26 cellular contexts compared by ENCODE assay signal in genomic region chrX:16300831-16301230, GRCh38.
DNase-seq lines count a peak whose midpoint lies in the region; ATAC-seq, FAIRE-seq and TF ChIP-seq lines count a peak whose summit lies in the region.
"Had no signal": no experiment of that assay in that cellular context is flagged by ENCODE, and none has a peak within 500 bp of the region (broad histone marks: within the 10 kb centered on the region; RNA-seq: fewer than 3 reads in every experiment).

No MANE protein-coding gene starts in this region.

- H3K9ac ChIP-seq in endothelial cell of umbilical vein (replicated peaks; ENCODE audit: extremely low read depth, insufficient read depth, low read length) (no peak overlapping the region), mammary epithelial cell (ENCODE audit: insufficient read depth, low read length) (no peak overlapping the region)
- H3K9ac ChIP-seq: BLaER1 treated with 17β-estradiol and CSF1 and Interleukin-3, amounts not matched to agents 10 nM and 100 nM had no signal

- H3K27me3 ChIP-seq in endothelial cell of umbilical vein (ENCODE audit: control insufficient read depth in 2 of 2, insufficient read depth in 2 of 2, low read length in 2 of 2): no peaks in the 10 kb centered on the region
- H3K27me3 ChIP-seq in osteoblast (ENCODE audit: insufficient read depth, low read length): peaks cover 8% of the 10 kb centered on the region
- no peaks in the 10 kb centered on the region for H3K27me3 ChIP-seq in thyroid gland
- peaks cover 15% of the 10 kb centered on the region for H3K27me3 ChIP-seq in foreskin keratinocyte
- peaks cover 13% of the 10 kb centered on the region for H3K27me3 ChIP-seq in mammary epithelial cell (ENCODE audit: insufficient read depth, low read length)

- no peak for TF ChIP-seq RAD21 in A549 (conservative IDR thresholded peaks at IDR 0.05 in 1 of 2, IDR thresholded peaks at IDR 0.05 in 1 of 2)

- no peaks in the 10 kb centered on the region for H3K79me2 ChIP-seq in endothelial cell of umbilical vein (ENCODE audit: control insufficient read depth, insufficient read depth, low read length)
- H3K79me2 ChIP-seq in osteoblast (ENCODE audit: insufficient read depth, low read length): no peaks in the 10 kb centered on the region
- no peaks in the 10 kb centered on the region for H3K79me2 ChIP-seq in mammary epithelial cell (ENCODE audit: insufficient read depth, low read length)

- BruUV-seq in endothelial cell of umbilical vein (replicated peaks; lab: Mats Ljungman, UMichigan) (no TSS peak), mammary epithelial cell (replicated peaks; lab: Mats Ljungman, UMichigan) (no TSS peak)

- POLR2A ChIA-PET in A549 (lab: Yijun Ruan, JAX) (no interaction called here), endothelial cell of umbilical vein (lab: Charles Lee) (no interaction called here)

- CTCF ChIA-PET in A549 (lab: Yijun Ruan, JAX) (interaction anchor here (0.7 kb wide), 1 partner anchor 135 kb away, joined by 3 read pairs; no protein-coding TSS in a partner anchor), endothelial cell of umbilical vein (lab: Charles Lee) (no interaction called here), mammary epithelial cell (lab: Charles Lee; ENCODE audit: low non-redundant PET) (no interaction called here)

- in situ Hi-C loops in mammary epithelial cell (cut with MboI; ENCODE audit: low sequenced_read_pairs in 2 of 2): no loop called here

- ATAC-seq in A549 (no peak), foreskin keratinocyte (no peak)
- ATAC-seq: CD8-positive, alpha-beta T cell; GM12878 had no signal

- H3K4me3 ChIP-seq in A549 (no peak overlapping the region), endothelial cell of umbilical vein (replicated peaks in 1 of 3; ENCODE audit: insufficient read depth in 1 of 3, low read depth in 1 of 3, low read length in 3 of 3) (no peak overlapping the region), osteoblast (ENCODE audit: insufficient read depth, low read length) (no peak overlapping the region), thyroid gland (replicated peaks in 1 of 3) (no peak overlapping the region), mammary epithelial cell (replicated peaks in 1 of 3; ENCODE audit: insufficient read depth in 1 of 3, low read depth in 2 of 3, low read length in 3 of 3) (no peak overlapping the region)
- H3K4me3 ChIP-seq: BLaER1 treated with 17β-estradiol and CSF1 and Interleukin-3, amounts not matched to agents 10 nM and 100 nM; GM12878 had no signal

- H4K20me1 ChIP-seq in endothelial cell of umbilical vein (replicated peaks; ENCODE audit: control insufficient read depth, extremely low read depth, insufficient read depth, low read length) (no peaks in the 10 kb centered on the region), osteoblast (ENCODE audit: insufficient read depth, low read length) (no peaks in the 10 kb centered on the region), mammary epithelial cell (ENCODE audit: insufficient read depth, low read length) (no peaks in the 10 kb centered on the region)

- TF ChIP-seq CTCF in A549 (IDR thresholded peaks at IDR 0.05): no peak
- TF ChIP-seq CTCF in endothelial cell of umbilical vein (IDR thresholded peaks at IDR 0.05; ENCODE audit: extremely low read depth in 1 of 2, insufficient read depth in 1 of 2, low read depth in 1 of 2, low read length in 2 of 2): no peak
- no peak for TF ChIP-seq CTCF in osteoblast (IDR thresholded peaks at IDR 0.05; ENCODE audit: extremely low read depth, low read depth, low read length)
- no peak for TF ChIP-seq CTCF in thyroid gland (IDR thresholded peaks at IDR 0.05)
- TF ChIP-seq CTCF in foreskin keratinocyte (conservative IDR thresholded peaks at IDR 0.05): no peak
- TF ChIP-seq CTCF in mammary epithelial cell (conservative IDR thresholded peaks at IDR 0.05 in 1 of 2, IDR thresholded peaks at IDR 0.05 in 1 of 2; ENCODE audit: extremely low read depth in 1 of 2, insufficient read depth in 1 of 2, low read depth in 1 of 2, low read length in 2 of 2): no peak

- TF ChIP-seq POLR2A in A549 (IDR thresholded peaks at IDR 0.05; ENCODE audit: low read length): no peak
- TF ChIP-seq POLR2A in endothelial cell of umbilical vein (IDR thresholded peaks at IDR 0.05; ENCODE audit: low read depth, low read length): no peak
- no peak for TF ChIP-seq POLR2A in thyroid gland (IDR thresholded peaks at IDR 0.05)

- DNase-seq in A549 (ENCODE audit: low read depth in 1 of 2, low spot score in 1 of 2): no peak
- DNase-seq in endothelial cell of umbilical vein (ENCODE audit: low read depth, low spot score): no peak
- DNase-seq in osteoblast (ENCODE audit: insufficient read length, low spot score, missing footprints): peak; percentile 5
- DNase-seq in thyroid gland: peak; percentile 51 to 53
- DNase-seq in foreskin keratinocyte: no peak
- DNase-seq in D341Med (ENCODE audit: low spot score): no peak
- DNase-seq in mammary epithelial cell: no peak
- DNase-seq: 8988T; AML-193; Caco-2; Calu3; CD4-positive, alpha-beta T cell; CD8-positive, alpha-beta T cell; DMS 273 treated with DMSO at 0.1 percent for 48 hours; DMS153; DMS53; DMS79; DND-41; EL; GDM1 had no signal

- intact Hi-C loops in endothelial cell of umbilical vein (cut with micrococcal nuclease) (no loop called here), thyroid gland (cut with DNase I) (no loop called here), mammary epithelial cell (cut with micrococcal nuclease) (no loop called here)

- H3K36me3 ChIP-seq in endothelial cell of umbilical vein (ENCODE audit: control insufficient read depth in 2 of 2, extremely low read depth in 1 of 2, insufficient read depth in 2 of 2, low read length in 2 of 2): no peaks in the 10 kb centered on the region
- H3K36me3 ChIP-seq in osteoblast (ENCODE audit: insufficient read depth, low read length): no peaks in the 10 kb centered on the region
- H3K36me3 ChIP-seq in thyroid gland: no peaks in the 10 kb centered on the region
- H3K36me3 ChIP-seq in mammary epithelial cell (ENCODE audit: insufficient read depth, low read length): no peaks in the 10 kb centered on the region
- H3K36me3 ChIP-seq: BLaER1 treated with 17β-estradiol and CSF1 and Interleukin-3, amounts not matched to agents 10 nM and 100 nM had no signal

- no peaks in the 10 kb centered on the region for H3K9me1 ChIP-seq in endothelial cell of umbilical vein (replicated peaks; ENCODE audit: control insufficient read depth, extremely low read depth, insufficient read depth, low read length)

- dilution Hi-C loops in endothelial cell of umbilical vein (cut with MboI; ENCODE audit: extremely low pct_ligation_motif_present, low sequenced_read_pairs) (no loop called here), mammary epithelial cell (cut with HindIII; ENCODE audit: low sequenced_read_pairs) (no loop called here)

- no peak overlapping the region for H3K4me2 ChIP-seq in A549
- no peak overlapping the region for H3K4me2 ChIP-seq in endothelial cell of umbilical vein (ENCODE audit: insufficient read depth, low read length)
- H3K4me2 ChIP-seq in osteoblast (ENCODE audit: insufficient read depth, low read length): no peak overlapping the region
- no peak overlapping the region for H3K4me2 ChIP-seq in mammary epithelial cell (ENCODE audit: insufficient read depth, low read depth, low read length)
- H3K4me2 ChIP-seq: BLaER1 treated with 17β-estradiol and CSF1 and Interleukin-3, amounts not matched to agents 10 nM and 100 nM had no signal

- no peak overlapping the region for H2AFZ ChIP-seq in endothelial cell of umbilical vein (ENCODE audit: low read depth, low read length)
- H2AFZ ChIP-seq in osteoblast (ENCODE audit: low read length): no peak overlapping the region
- H2AFZ ChIP-seq in mammary epithelial cell (ENCODE audit: low read depth, low read length): no peak overlapping the region

- no peak for TF ChIP-seq EP300 in A549 (IDR thresholded peaks at IDR 0.05)

- FAIRE-seq in A549 (lab: Jason Lieb, UNC) (peak; percentile 77), endothelial cell of umbilical vein (lab: Jason Lieb, UNC) (peak; percentile 26)
- FAIRE-seq: A204.1, GM12878, GM12892, GM18507 had no signal

- no peak overlapping the region for H3K27ac ChIP-seq in A549
- H3K27ac ChIP-seq in endothelial cell of umbilical vein (ENCODE audit: insufficient read depth, low read depth, low read length): no peak overlapping the region
- H3K27ac ChIP-seq in osteoblast (ENCODE audit: low read depth, low read length): no peak overlapping the region
- no peak overlapping the region for H3K27ac ChIP-seq in thyroid gland
- no peak overlapping the region for H3K27ac ChIP-seq in foreskin keratinocyte
- H3K27ac ChIP-seq in mammary epithelial cell (ENCODE audit: insufficient read depth, low read depth, low read length): no peak overlapping the region
- H3K27ac ChIP-seq: BLaER1 treated with 17β-estradiol and CSF1 and Interleukin-3, amounts not matched to agents 10 nM and 100 nM; C4-2B had no signal

- H3K9me3 ChIP-seq in A549 (no peaks in the 10 kb centered on the region), endothelial cell of umbilical vein (replicated peaks; ENCODE audit: control insufficient read depth, insufficient read depth, low read length) (no peaks in the 10 kb centered on the region), osteoblast (ENCODE audit: low read depth, low read length) (no peaks in the 10 kb centered on the region), thyroid gland (no peaks in the 10 kb centered on the region), mammary epithelial cell (replicated peaks; ENCODE audit: insufficient read depth, low read length) (no peaks in the 10 kb centered on the region)
- H3K9me3 ChIP-seq: BLaER1 treated with 17β-estradiol and CSF1 and Interleukin-3, amounts not matched to agents 10 nM and 100 nM; Caco-2 had no signal

- 13% methylated on average over 2 of the region's 2 CpGs for WGBS in A549 (ENCODE audit: missing lambda C conversion rate)
- WGBS in thyroid gland, 2 donors: 28 to 35% methylated on average over 2 of the region's 2 CpGs
- WGBS in mammary epithelial cell (ENCODE audit: low coverage, missing lambda C conversion rate): 71% methylated on average over 2 of the region's 2 CpGs

- no peaks in the 10 kb centered on the region for H3K4me1 ChIP-seq in A549
- no peaks in the 10 kb centered on the region for H3K4me1 ChIP-seq in endothelial cell of umbilical vein (ENCODE audit: control insufficient read depth, extremely low read depth, insufficient read depth, low read length)
- no peaks in the 10 kb centered on the region for H3K4me1 ChIP-seq in osteoblast (ENCODE audit: insufficient read depth, low read length)
- peaks cover 0 to 8% of the 10 kb centered on the region in 2 donors for H3K4me1 ChIP-seq in thyroid gland
- H3K4me1 ChIP-seq in foreskin keratinocyte: no peaks in the 10 kb centered on the region
- no peaks in the 10 kb centered on the region for H3K4me1 ChIP-seq in mammary epithelial cell (ENCODE audit: insufficient read depth, low read length)
- H3K4me1 ChIP-seq: BLaER1 treated with 17β-estradiol and CSF1 and Interleukin-3, amounts not matched to agents 10 nM and 100 nM; Caco-2 had no signal

TF ChIP-seq in endothelial cell of umbilical vein, 7 proteins besides CTCF, POLR2A, EP300 and RAD21 (continues in another document):
- no peak for TF ChIP-seq JUN (IDR thresholded peaks at IDR 0.05; ENCODE audit: borderline replicate concordance, insufficient read depth, insufficient read length, low read depth)
- TF ChIP-seq FOS (IDR thresholded peaks at IDR 0.05; ENCODE audit: borderline replicate concordance, insufficient read depth, low read length): no peak
- TF ChIP-seq POLR2AphosphoS5 (IDR thresholded peaks at IDR 0.05; ENCODE audit: insufficient read depth, low read depth, low read length): no peak

Comparison
In these comparisons a context has a peak if more than half of its experiments do, and no peak if none do; other contexts are left out.
1. DNase-seq: peak in osteoblast (single experiment) and thyroid gland (2 of 2); none in A549 (0 of 2), endothelial cell of umbilical vein (single experiment), foreskin keratinocyte (0 of 2), D341Med (single experiment) and mammary epithelial cell (single experiment).